In the genomic region with DNA sequence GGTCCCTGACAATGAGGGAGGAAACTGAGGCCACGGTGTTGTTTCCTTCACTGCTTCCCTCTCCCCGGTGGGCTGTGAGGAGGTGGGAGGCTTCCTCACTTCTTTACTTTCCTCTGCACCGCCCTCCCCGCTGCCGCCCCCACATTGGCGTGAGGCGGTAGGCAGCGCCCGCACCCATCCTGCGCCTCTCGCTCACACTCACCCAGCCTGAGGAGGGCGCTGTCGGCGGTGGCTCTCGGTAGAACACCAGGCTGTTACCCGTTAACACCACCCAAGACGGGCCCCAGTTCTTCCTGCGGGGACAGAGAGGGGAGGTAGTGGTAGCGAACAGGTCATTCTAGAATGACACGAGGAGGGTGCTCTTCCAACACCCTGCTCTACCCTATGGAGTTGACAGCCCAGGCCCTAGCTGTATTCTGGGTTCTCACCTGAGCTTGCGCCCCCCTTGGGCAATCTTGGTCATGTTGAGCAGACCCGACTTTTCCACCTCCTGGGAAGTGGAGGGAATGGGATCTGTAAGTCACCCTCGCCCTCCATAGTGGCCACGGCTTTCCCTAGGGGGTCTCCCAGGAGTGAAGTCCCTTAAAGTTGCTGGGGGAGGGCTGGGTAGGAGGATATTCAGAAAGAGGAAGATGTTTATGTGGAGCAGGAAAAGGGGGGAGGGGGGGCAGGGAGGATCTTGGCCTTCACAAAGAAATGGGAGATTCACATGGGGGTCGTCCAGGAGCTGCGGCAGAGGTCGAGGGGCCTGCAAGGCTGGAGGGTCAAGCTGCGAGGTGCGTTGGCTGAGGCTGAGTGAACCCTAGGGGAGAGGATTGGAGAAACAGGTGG, we compare ENCODE assay signal across 8 cellular contexts. TPM values are rescaled to one million over a fixed set of nuclear protein-coding genes. Genes with fewer than 3 reads are reported as not detected.
DNase-seq lines count a peak whose midpoint lies in the region; ATAC-seq, FAIRE-seq and TF ChIP-seq lines count a peak whose summit lies in the region.

No MANE protein-coding gene starts in this region.

- ATAC-seq in HG03108 (IDR thresholded peaks at IDR 0.05; ENCODE audit: unreplicated experiment) = peak; percentile 33
- no peak for ATAC-seq in HG03196 (IDR thresholded peaks at IDR 0.05; ENCODE audit: unreplicated experiment)

- intact Hi-C loops in esophagus squamous epithelium (cut with DNase I) = no loop called here

- H3K4me1 ChIP-seq in esophagus squamous epithelium = peaks cover 16 to 35% (median 18%) of the 10 kb centered on the region in 3 donors

- H3K27me3 Mint-ChIP-seq in activated CD4-positive, alpha-beta memory T cell treated with anti-CD3 and anti-CD28 coated beads, Interleukin-2, amount 10 ng/mL, durations not matched to agents 7 days and 5 days = no peaks in the 10 kb centered on the region

- H3K27ac Mint-ChIP-seq in activated CD4-positive, alpha-beta memory T cell treated with anti-CD3 and anti-CD28 coated beads, Interleukin-2, amount 10 ng/mL, durations not matched to agents 7 days and 5 days = peak overlapping the region; percentile 100

- TF ChIP-seq CTCF in esophagus squamous epithelium (IDR thresholded peaks at IDR 0.05) (peak in 5 of 6 experiments; percentile 18 to 41 (median 25)), retinal pigment epithelial cell (conservative IDR thresholded peaks at IDR 0.05; ENCODE audit: low read depth, low read length) (peak; percentile 40)

- H3K4me3 Mint-ChIP-seq in activated CD4-positive, alpha-beta memory T cell treated with anti-CD3 and anti-CD28 coated beads, Interleukin-2, amount 10 ng/mL, durations not matched to agents 7 days and 5 days = peak overlapping the region; percentile 89

- FAIRE-seq in H54 (lab: Jason Lieb, UNC) = no peak

- H3K4me3 ChIP-seq in GM08714 (ENCODE audit: low read length) = peak overlapping the region; percentile 61; the same call in 1 of the 2 replicates
- H3K4me3 ChIP-seq in esophagus squamous epithelium = peak overlapping the region; percentile 6 to 62 (median 39)
- H3K4me3 ChIP-seq in retinal pigment epithelial cell (ENCODE audit: low read length) = peak overlapping the region; percentile 25

- H3K9me3 Mint-ChIP-seq in activated CD4-positive, alpha-beta memory T cell treated with anti-CD3 and anti-CD28 coated beads, Interleukin-2, amount 10 ng/mL, durations not matched to agents 7 days and 5 days = no peaks in the 10 kb centered on the region

- no peaks in the 10 kb centered on the region for H3K36me3 ChIP-seq in esophagus squamous epithelium

- peaks cover 57% of the 10 kb centered on the region for H3K4me1 Mint-ChIP-seq in activated CD4-positive, alpha-beta memory T cell treated with anti-CD3 and anti-CD28 coated beads, Interleukin-2, amount 10 ng/mL, durations not matched to agents 7 days and 5 days

- peak; percentile 86 for DNase-seq in activated CD4-positive, alpha-beta memory T cell treated with anti-CD3 and anti-CD28 coated beads, Interleukin-2, amount 10 ng/mL, durations not matched to agents 7 days and 5 days
- DNase-seq in esophagus squamous epithelium (lab: John Stamatoyannopoulos, UW) (no peak), retinal pigment epithelial cell (ENCODE audit: low read depth) (no peak), H54 (ENCODE audit: insufficient read length, low spot score) (no peak), AG08395 (ENCODE audit: low spot score) (no peak)

- CTCF ChIA-PET in activated CD4-positive, alpha-beta memory T cell treated with anti-CD3 and anti-CD28 coated beads, Interleukin-2, amount 10 ng/mL, durations not matched to agents 7 days and 5 days (lab: Charles Lee) = interaction anchor here (0.6 to 15.2 kb wide), 15 partner anchors 8 to 262 kb away, joined by 3 to 204 read pairs (median 5); a partner anchor contains a TSS

- H3K27me3 ChIP-seq in esophagus squamous epithelium = peaks cover 8 to 86% (median 18%) of the 10 kb centered on the region in 4 donors

- no peaks in the 10 kb centered on the region for H3K9me3 ChIP-seq in esophagus squamous epithelium

- 26 to 44% methylated on average over 7 to 11 of the region's 29 CpGs for WGBS in esophagus squamous epithelium, 2 donors

- TF ChIP-seq POLR2A in esophagus squamous epithelium (IDR thresholded peaks at IDR 0.05) (no peak), H54 (IDR thresholded peaks at IDR 0.05; ENCODE audit: low read depth, low read length) (no peak)

- H3K36me3 Mint-ChIP-seq in activated CD4-positive, alpha-beta memory T cell treated with anti-CD3 and anti-CD28 coated beads, Interleukin-2, amount 10 ng/mL, durations not matched to agents 7 days and 5 days (ENCODE audit: low read depth) = peaks cover 71% of the 10 kb centered on the region

- H3K27ac ChIP-seq in esophagus squamous epithelium = peak overlapping the region; percentile 57 to 87 (median 71)

- POLR2A ChIA-PET in activated CD4-positive, alpha-beta memory T cell treated with anti-CD3 and anti-CD28 coated beads, Interleukin-2, amount 10 ng/mL, durations not matched to agents 7 days and 5 days (lab: Charles Lee) = interaction anchor here (0.9 to 7.9 kb wide), 11 partner anchors 10 to 420 kb away, joined by 3 to 72 read pairs (median 5); a partner anchor contains a TSS

RNA-seq across cellular contexts. Expression of a gene that starts 3.3 kb away (rescaled TPM):
- 100 to 1,000 TPM; 171 to 188 TPM for total RNA-seq in activated CD4-positive, alpha-beta memory T cell treated with anti-CD3 and anti-CD28 coated beads, Interleukin-2, amount 10 ng/mL, durations not matched to agents 7 days and 5 days
- total RNA-seq in esophagus squamous epithelium = 10 to 100 TPM in 2 of 4 donors, 1 to 10 TPM in 2; 4.5 to 20.4 (median 11.3) TPM

RNA-seq across cellular contexts. Expression of a gene that starts 11.5 kb away (rescaled TPM):
- total RNA-seq in activated CD4-positive, alpha-beta memory T cell treated with anti-CD3 and anti-CD28 coated beads, Interleukin-2, amount 10 ng/mL, durations not matched to agents 7 days and 5 days = 100 to 1,000 TPM; 262 to 282 TPM
- 10 to 100 TPM; 54.2 to 94.6 (median 69.6) TPM for total RNA-seq in esophagus squamous epithelium

RNA-seq across cellular contexts. Expression of a gene that starts 16.8 kb away (rescaled TPM):
- total RNA-seq in activated CD4-positive, alpha-beta memory T cell treated with anti-CD3 and anti-CD28 coated beads, Interleukin-2, amount 10 ng/mL, durations not matched to agents 7 days and 5 days = under 1 TPM; 0.30 to 0.48 TPM
- total RNA-seq in esophagus squamous epithelium = under 1 TPM in 2 of 4 donors, not detected in 2; 0.09 to 0.48 TPM

RNA-seq across cellular contexts. Expression of a gene that starts 21.3 kb away (rescaled TPM):
- total RNA-seq in activated CD4-positive, alpha-beta memory T cell treated with anti-CD3 and anti-CD28 coated beads, Interleukin-2, amount 10 ng/mL, durations not matched to agents 7 days and 5 days = under 1 TPM in 1 of 2 experiments, not detected in 1; 0.08 TPM
- not detected for total RNA-seq in esophagus squamous epithelium

RNA-seq across cellular contexts. Expression of a gene that starts 41.8 kb away (rescaled TPM):
- not detected for total RNA-seq in activated CD4-positive, alpha-beta memory T cell treated with anti-CD3 and anti-CD28 coated beads, Interleukin-2, amount 10 ng/mL, durations not matched to agents 7 days and 5 days
- not detected for total RNA-seq in esophagus squamous epithelium

Comparison
In these comparisons a context has a peak if more than half of its experiments do, and no peak if none do; other contexts are left out.
1. RNA of a gene that starts 3.3 kb away (total RNA-seq): 171 to 188 TPM in activated CD4-positive, alpha-beta memory T cell treated with anti-CD3 and anti-CD28 coated beads, Interleukin-2, amount 10 ng/mL, durations not matched to agents 7 days and 5 days; 4.5 to 20.4 TPM in esophagus squamous epithelium; every median in the first group is over 4 times any median in the second.
2. Peak in every context shown above with its lines, with median percentiles within 50 percentile points of each other: H3K4me3 ChIP-seq.